ENCODE assay signal across 16 cellular contexts in the genomic region with DNA sequence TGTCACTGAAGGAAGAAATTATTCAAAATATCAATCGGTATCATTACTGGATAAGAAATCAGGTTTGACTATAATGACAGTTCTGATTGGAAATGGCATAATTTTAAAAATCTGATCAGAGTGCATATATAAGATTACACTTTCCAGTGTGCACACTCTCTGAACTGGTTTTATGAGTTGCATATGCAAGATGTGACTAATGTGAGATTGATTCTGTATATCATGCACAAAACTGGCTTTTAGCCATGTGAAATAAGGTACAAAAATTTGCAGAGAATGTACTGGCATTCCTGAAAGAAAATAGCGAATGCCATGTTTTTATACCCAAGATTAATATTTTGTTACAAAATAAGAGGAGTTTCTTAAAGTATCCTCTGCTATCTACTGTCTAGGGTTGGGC.
"Had no signal": no experiment of that assay in that cellular context is flagged by ENCODE, and none has a peak within 500 bp of the region (broad histone marks: within the 10 kb centered on the region; RNA-seq: fewer than 3 reads in every experiment).

No MANE protein-coding gene starts in this region.

- H3K4me3 ChIP-seq: adrenal gland, left lung, SK-N-MC, transverse colon had no signal

- H3K27me3 Mint-ChIP-seq: central memory CD8-positive, alpha-beta T cell; natural killer cell treated with Interleukin-12 subunit alpha and Interleukin-12 subunit beta and Interleukin-15 and Interleukin-18, amount 100 ng/mL, for 72 hours; stimulated activated naive B cell treated with anti-CD40 and anti-IgM and Interleukin-4, amounts not matched to agents 10 μg/mL and 1 μg/mL and 100 μg/mL, for 72 hours had no signal

- H3K27ac ChIP-seq: adrenal gland, foreskin keratinocyte, left lung, SK-N-MC, transverse colon had no signal

- H3K4me1 ChIP-seq: foreskin keratinocyte had no signal

- H3K27me3 ChIP-seq: adrenal gland, foreskin keratinocyte, left lung, transverse colon had no signal

- H3K4me3 Mint-ChIP-seq: activated T-cell treated with anti-CD3 and anti-CD28 coated beads, Interleukin-2, amount 50 U/mL, for 4 hours; central memory CD8-positive, alpha-beta T cell; endodermal cell; natural killer cell treated with Interleukin-12 subunit alpha and Interleukin-12 subunit beta and Interleukin-15 and Interleukin-18, amount 100 ng/mL, for 72 hours; stimulated activated naive B cell treated with anti-CD40 and anti-IgM and Interleukin-4, amounts not matched to agents 10 μg/mL and 1 μg/mL and 100 μg/mL, for 72 hours; T-helper 1 cell treated with Interleukin-12 subunit alpha and Interleukin-12 subunit beta and Interleukin-4 antibody, amounts not matched to agents 30 μg/mL and 1 μg/mL, for 36 hours had no signal

- H3K9me3 ChIP-seq: adrenal gland, left lung, transverse colon had no signal

- DNase-seq: activated CD4-positive, CD25-positive, alpha-beta regulatory T cell; activated T-cell treated with anti-CD3 and anti-CD28 coated beads, Interleukin-2, amount 50 U/mL, for 4 hours; adrenal gland; endodermal cell; foreskin keratinocyte; islet precursor cell; left lung; nucleus accumbens; right cardiac atrium; stimulated activated naive B cell treated with anti-CD40 and anti-IgM and Interleukin-4, amounts not matched to agents 10 μg/mL and 1 μg/mL and 100 μg/mL, for 72 hours; substantia nigra; transverse colon had no signal

- H3K4me1 Mint-ChIP-seq: endodermal cell had no signal

- H3K27ac Mint-ChIP-seq: endodermal cell; natural killer cell treated with Interleukin-12 subunit alpha and Interleukin-12 subunit beta and Interleukin-15 and Interleukin-18, amount 100 ng/mL, for 72 hours; T-helper 1 cell treated with Interleukin-12 subunit alpha and Interleukin-12 subunit beta and Interleukin-4 antibody, amounts not matched to agents 30 μg/mL and 1 μg/mL, for 36 hours had no signal

- ATAC-seq: activated T-cell treated with anti-CD3 and anti-CD28 coated beads, Interleukin-2, amount 50 U/mL, for 4 hours; foreskin keratinocyte; left lung; natural killer cell treated with Interleukin-12 subunit alpha and Interleukin-12 subunit beta and Interleukin-15 and Interleukin-18, amount 100 ng/mL, for 72 hours; right cardiac atrium; stimulated activated naive B cell treated with anti-CD40 and anti-IgM and Interleukin-4, amounts not matched to agents 10 μg/mL and 1 μg/mL and 100 μg/mL, for 72 hours had no signal

- H3K9me3 Mint-ChIP-seq: activated T-cell treated with anti-CD3 and anti-CD28 coated beads, Interleukin-2, amount 50 U/mL, for 4 hours; central memory CD8-positive, alpha-beta T cell; endodermal cell; natural killer cell treated with Interleukin-12 subunit alpha and Interleukin-12 subunit beta and Interleukin-15 and Interleukin-18, amount 100 ng/mL, for 72 hours; T-helper 1 cell treated with Interleukin-12 subunit alpha and Interleukin-12 subunit beta and Interleukin-4 antibody, amounts not matched to agents 30 μg/mL and 1 μg/mL, for 36 hours had no signal
